In the genomic region with DNA sequence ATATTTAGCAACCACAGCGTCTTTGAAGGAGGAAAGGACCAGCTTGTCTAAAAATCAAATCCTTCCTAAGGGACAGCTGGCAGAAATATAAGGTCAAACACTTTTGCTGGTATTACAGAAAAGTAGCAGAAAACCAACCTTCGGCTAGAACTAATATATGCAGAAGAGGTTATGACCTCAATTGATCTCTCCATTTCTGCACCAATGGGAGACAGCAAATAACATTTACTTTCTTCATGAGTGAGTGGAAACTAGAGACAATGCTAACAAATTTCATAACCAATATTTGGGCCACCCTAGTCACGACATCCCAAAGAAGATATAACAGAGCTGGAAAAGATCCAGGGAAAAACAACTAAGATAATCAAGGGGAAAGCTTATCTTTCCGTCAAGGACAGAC, we compare ENCODE assay signal across 15 cellular contexts.
DNase-seq lines count a peak whose midpoint lies in the region; ATAC-seq, FAIRE-seq and TF ChIP-seq lines count a peak whose summit lies in the region.
"Had no signal": no experiment of that assay in that cellular context is flagged by ENCODE, and none has a peak within 500 bp of the region (broad histone marks: within the 10 kb centered on the region; RNA-seq: fewer than 3 reads in every experiment).

No MANE protein-coding gene starts in this region.

- no peak overlapping the region for H3K27ac ChIP-seq in liver (ENCODE audit: low read depth in 1 of 2, low read length in 2 of 2)
- H3K27ac ChIP-seq in HepG2 (ENCODE audit: extremely low read length, insufficient read depth, low read length), result no peak overlapping the region
- H3K27ac ChIP-seq in right lobe of liver, result no peak overlapping the region
- H3K27ac ChIP-seq in PC-9, result no peak overlapping the region
- H3K27ac ChIP-seq: 22Rv1; BLaER1 treated with 17β-estradiol and CSF1 and Interleukin-3, amounts not matched to agents 10 nM and 100 nM had no signal

- BruUV-seq in HepG2 (replicated peaks; lab: Mats Ljungman, UMichigan) (no TSS peak), PC-9 (replicated peaks; lab: Mats Ljungman, UMichigan) (no TSS peak)

- H3K4me3 ChIP-seq in liver (ENCODE audit: low read depth in 1 of 3, low read length in 3 of 3) (no peak overlapping the region), HepG2 (replicated peaks in 1 of 3; ENCODE audit: insufficient read depth in 1 of 3, low read depth in 2 of 3, low read length in 3 of 3) (no peak overlapping the region), right lobe of liver (no peak overlapping the region), PC-9 (no peak overlapping the region)
- H3K4me3 ChIP-seq: BLaER1 treated with 17β-estradiol and CSF1 and Interleukin-3, amounts not matched to agents 10 nM and 100 nM; GM12878; GM23338 had no signal

- H3K9me2 ChIP-seq in PC-9 (ENCODE audit: insufficient read depth), result no peaks in the 10 kb centered on the region

- DNase-seq in DMS53 (lab: John Stamatoyannopoulos, UW), result peak; percentile 22
- DNase-seq in DMS53 treated with DMSO at 0.1 percent for 48 hours (lab: John Stamatoyannopoulos, UW; ENCODE audit: unreplicated experiment), result no peak
- no peak for DNase-seq in HepG2 (ENCODE audit: low spot score)
- DNase-seq in right lobe of liver, result no peak
- DNase-seq in ACHN, result no peak
- DNase-seq in PC-9, result no peak
- DNase-seq: CD4-positive, CD25-positive, alpha-beta regulatory T cell; DMS79; H7 had no signal

- TF ChIP-seq POLR2A in HepG2 (IDR thresholded peaks at IDR 0.05; ENCODE audit: insufficient read depth in 1 of 2, low read depth in 2 of 2, low read length in 2 of 2) (no peak), right lobe of liver (IDR thresholded peaks at IDR 0.05) (no peak)

- TF ChIP-seq CTCF in liver (IDR thresholded peaks at IDR 0.05; ENCODE audit: low read depth, low read length, missing input control) (no peak), HepG2 (CRISPR knock-in tag; IDR thresholded peaks at IDR 0.05) (no peak), right lobe of liver (IDR thresholded peaks at IDR 0.05) (no peak), PC-9 (conservative IDR thresholded peaks at IDR 0.05) (no peak)

- no peak for FAIRE-seq in HepG2 (lab: Jason Lieb, UNC)
- FAIRE-seq: GM12878, GM18507 had no signal

- CTCF ChIA-PET in HepG2 (lab: Yijun Ruan, JAX; ENCODE audit: low intra/inter-chr PET ratio, low total read pairs) (no interaction called here), PC-9 (lab: Charles Lee) (no interaction called here)

- H3K9me3 ChIP-seq in liver (ENCODE audit: control insufficient read depth in 4 of 4, low read length in 3 of 4) (no peaks in the 10 kb centered on the region), HepG2 (ENCODE audit: low read length) (no peaks in the 10 kb centered on the region), right lobe of liver (no peaks in the 10 kb centered on the region), PC-9 (ENCODE audit: insufficient read depth, low read depth) (no peaks in the 10 kb centered on the region)

- H2AFZ ChIP-seq in HepG2 (ENCODE audit: low read length) (no peak overlapping the region), PC-9 (no peak overlapping the region)
- H2AFZ ChIP-seq: GM23338 had no signal

- no peak overlapping the region for H3K9ac ChIP-seq in liver (ENCODE audit: low read depth in 1 of 2, low read length in 2 of 2)
- no peak overlapping the region for H3K9ac ChIP-seq in HepG2 (ENCODE audit: insufficient read depth, low read depth, low read length)
- H3K9ac ChIP-seq: BLaER1 treated with 17β-estradiol and CSF1 and Interleukin-3, amounts not matched to agents 10 nM and 100 nM had no signal

- WGBS in liver, result 37% methylated on average over 4 of the region's 4 CpGs
- WGBS in HepG2 (ENCODE audit: low lambda C conversion rate), result 1% methylated on average over 4 of the region's 4 CpGs
- WGBS in right lobe of liver (ENCODE audit: insufficient coverage, low coverage, low lambda C conversion rate, missing lambda C conversion rate), result 26% methylated on average over 4 of the region's 4 CpGs

- ATAC-seq in HepG2 (no peak), right lobe of liver (peak; percentile 33 to 68 (median 55))
- ATAC-seq: GM12878, GM23338 had no signal

- POLR2A ChIA-PET in HepG2 (lab: Yijun Ruan, JAX), result no interaction called here
- POLR2A ChIA-PET in PC-9 (lab: Charles Lee; ENCODE audit: unreplicated experiment), result no interaction called here

- peaks cover 0 to 21% (median 12%) of the 10 kb centered on the region in 4 donors for H3K4me1 ChIP-seq in liver (ENCODE audit: control insufficient read depth in 4 of 4, insufficient read depth in 4 of 4, low read length in 3 of 4)
- peaks cover 9% of the 10 kb centered on the region; the same call in 1 of the 2 replicates for H3K4me1 ChIP-seq in HepG2 (ENCODE audit: insufficient read depth, low read length)
- peaks cover 0 to 8% (median 0%) of the 10 kb centered on the region in 4 donors for H3K4me1 ChIP-seq in right lobe of liver
- H3K4me1 ChIP-seq in PC-9 (replicated peaks; ENCODE audit: insufficient read depth), result no peaks in the 10 kb centered on the region

- intact Hi-C loops in HepG2 (cut with micrococcal nuclease; ENCODE audit: unreplicated experiment) (no loop called here), right lobe of liver (cut with DNase I) (no loop called here), PC-9 (cut with micrococcal nuclease; ENCODE audit: unreplicated experiment) (no loop called here)

- no peak for TF ChIP-seq RAD21 in liver (IDR thresholded peaks at IDR 0.05)
- TF ChIP-seq RAD21 in HepG2 (CRISPR knock-in tag; IDR thresholded peaks at IDR 0.05), result no peak

- H3K4me2 ChIP-seq in HepG2 (ENCODE audit: low read depth, low read length) (no peak overlapping the region), PC-9 (no peak overlapping the region)
- H3K4me2 ChIP-seq: GM23338 had no signal

- TF ChIP-seq EP300 in HepG2 (IDR thresholded peaks at IDR 0.05; ENCODE audit: low read depth in 2 of 2, low read length in 2 of 2), result no peak
- no peak for TF ChIP-seq EP300 in HepG2 (CRISPR knock-in tag; IDR thresholded peaks at IDR 0.05; ENCODE audit: borderline replicate concordance)

- no peaks in the 10 kb centered on the region for H3F3A ChIP-seq in PC-9 (ENCODE audit: insufficient read depth, low read depth)

- H4K20me1 ChIP-seq in HepG2 (ENCODE audit: insufficient read depth, low read length), result no peaks in the 10 kb centered on the region
- no peaks in the 10 kb centered on the region for H4K20me1 ChIP-seq in PC-9 (ENCODE audit: insufficient read depth)
- H4K20me1 ChIP-seq: BLaER1 treated with 17β-estradiol and CSF1 and Interleukin-3, amounts not matched to agents 10 nM and 100 nM had no signal

- H3K27me3 ChIP-seq in liver (ENCODE audit: control insufficient read depth in 4 of 4, insufficient read depth in 4 of 4, low read length in 3 of 4) (no peaks in the 10 kb centered on the region), HepG2 (ENCODE audit: control insufficient read depth in 1 of 2, insufficient read depth in 2 of 2, low read length in 2 of 2) (no peaks in the 10 kb centered on the region), right lobe of liver (no peaks in the 10 kb centered on the region), PC-9 (ENCODE audit: insufficient read depth, low read depth) (no peaks in the 10 kb centered on the region)

- H3K79me2 ChIP-seq in HepG2 (ENCODE audit: insufficient read depth, low read length) (no peaks in the 10 kb centered on the region), PC-9 (ENCODE audit: low read depth) (no peaks in the 10 kb centered on the region)

- in situ Hi-C loops in HepG2 (cut with HindIII; ENCODE audit: extremely low pct_ligation_motif_present, low pct_unique_long_range_greater_than_20kb), result no loop called here
- in situ Hi-C loops in ACHN (cut with HindIII; ENCODE audit: low pct_ligation_motif_present, low pct_unique_long_range_greater_than_20kb, low sequenced_read_pairs), result no loop called here

- H3K36me3 ChIP-seq in liver (ENCODE audit: control insufficient read depth in 4 of 4, insufficient read depth in 3 of 4, low read depth in 1 of 4, low read length in 3 of 4) (no peaks in the 10 kb centered on the region), HepG2 (replicated peaks in 1 of 2; ENCODE audit: control insufficient read depth in 1 of 2, insufficient read depth in 2 of 2, low read length in 2 of 2) (no peaks in the 10 kb centered on the region), right lobe of liver (no peaks in the 10 kb centered on the region), PC-9 (ENCODE audit: low read depth) (no peaks in the 10 kb centered on the region)
- H3K36me3 ChIP-seq: BLaER1 treated with 17β-estradiol and CSF1 and Interleukin-3, amounts not matched to agents 10 nM and 100 nM had no signal

TF ChIP-seq in liver, 16 proteins besides CTCF, POLR2A, EP300 and RAD21 (continues in another document):
- TF ChIP-seq HNF4G (IDR thresholded peaks at IDR 0.05) (no peak), EGR1 (IDR thresholded peaks at IDR 0.05; ENCODE audit: low read depth in 2 of 2) (no peak)
- TF ChIP-seq, protein P1, sequence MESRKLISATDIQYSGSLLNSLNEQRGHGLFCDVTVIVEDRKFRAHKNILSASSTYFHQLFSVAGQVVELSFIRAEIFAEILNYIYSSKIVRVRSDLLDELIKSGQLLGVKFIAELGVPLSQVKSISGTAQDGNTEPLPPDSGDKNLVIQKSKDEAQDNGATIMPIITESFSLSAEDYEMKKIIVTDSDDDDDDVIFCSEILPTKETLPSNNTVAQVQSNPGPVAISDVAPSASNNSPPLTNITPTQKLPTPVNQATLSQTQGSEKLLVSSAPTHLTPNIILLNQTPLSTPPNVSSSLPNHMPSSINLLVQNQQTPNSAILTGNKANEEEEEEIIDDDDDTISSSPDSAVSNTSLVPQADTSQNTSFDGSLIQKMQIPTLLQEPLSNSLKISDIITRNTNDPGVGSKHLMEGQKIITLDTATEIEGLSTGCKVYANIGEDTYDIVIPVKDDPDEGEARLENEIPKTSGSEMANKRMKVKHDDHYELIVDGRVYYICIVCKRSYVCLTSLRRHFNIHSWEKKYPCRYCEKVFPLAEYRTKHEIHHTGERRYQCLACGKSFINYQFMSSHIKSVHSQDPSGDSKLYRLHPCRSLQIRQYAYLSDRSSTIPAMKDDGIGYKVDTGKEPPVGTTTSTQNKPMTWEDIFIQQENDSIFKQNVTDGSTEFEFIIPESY (IDR thresholded peaks at IDR 0.05), result no peak

TF ChIP-seq in HepG2, 621 proteins besides CTCF, POLR2A, EP300 and RAD21 (continues in another document):
- TF ChIP-seq CBFB (CRISPR knock-in tag; IDR thresholded peaks at IDR 0.05) (no peak), NPAS2 (CRISPR knock-in tag; IDR thresholded peaks at IDR 0.05; ENCODE audit: borderline replicate concordance) (no peak), ZNF557 (CRISPR knock-in tag; IDR thresholded peaks at IDR 0.05) (no peak), KLF9 (CRISPR knock-in tag; IDR thresholded peaks at IDR 0.05; ENCODE audit: low read depth) (no peak), TP53 (CRISPR knock-in tag; conservative IDR thresholded peaks at IDR 0.05) (no peak), ZNF530 (CRISPR knock-in tag; IDR thresholded peaks at IDR 0.05; ENCODE audit: low read depth) (no peak), RFX3 (CRISPR knock-in tag; IDR thresholded peaks at IDR 0.05) (no peak), RFX1 (IDR thresholded peaks at IDR 0.05) (no peak), SMARCC2 (IDR thresholded peaks at IDR 0.05) (no peak), ZNF260 (CRISPR knock-in tag; IDR thresholded peaks at IDR 0.05; ENCODE audit: borderline replicate concordance, low read depth) (no peak)
